Comparison of ENCODE assay signal across 18 cellular contexts in genomic region chr1:100422065-100422464, GRCh38.
A peak's percentile ranks its signal among the peaks of the same experiment; 100 is the strongest.
DNase-seq lines count a peak whose midpoint lies in the region; ATAC-seq and TF ChIP-seq lines count a peak whose summit lies in the region.
"Had no signal": no experiment of that assay in that cellular context is flagged by ENCODE, and none has a peak within 500 bp of the region (broad histone marks: within the 10 kb centered on the region; RNA-seq: fewer than 3 reads in every experiment).

No MANE protein-coding gene starts in this region.

- no peak for DNase-seq in CD4-positive, CD25-positive, alpha-beta regulatory T cell
- DNase-seq in CD4-positive, alpha-beta memory T cell = no peak
- DNase-seq in WTC11 (ENCODE audit: low spot score) = no peak
- DNase-seq in mesendoderm = peak; percentile 47
- DNase-seq in foreskin keratinocyte = no peak
- no peak for DNase-seq in cerebellar nuclear complex (lab: John Stamatoyannopoulos, UW)
- DNase-seq: activated CD4-positive, alpha-beta T cell treated with anti-CD3 and anti-CD28 coated beads, Interleukin-2, amount 10 ng/mL, durations not matched to agents 7 days and 5 days; DMS79 treated with DMSO at 0.1 percent for 48 hours; kidney; lower lobe of right lung; NCI-H2171; NCI-H524; ovary; spleen; stimulated activated CD4-positive, alpha-beta T cell treated with anti-CD3 and anti-CD28 coated beads, Interleukin-4, amount 100 ng/mL, for 24 hours; stimulated activated naive CD8-positive, alpha-beta T cell treated with anti-CD3 and anti-CD28 coated beads, Interleukin-15, Interleukin-2, amounts not matched to agents 100 U/mL and 50 U/mL, for 24 hours had no signal

- no peaks in the 10 kb centered on the region for H3K27me3 ChIP-seq in CD4-positive, CD25-positive, alpha-beta regulatory T cell (ENCODE audit: control insufficient read depth, insufficient read depth, low read length)
- H3K27me3 ChIP-seq in CD4-positive, alpha-beta memory T cell (ENCODE audit: insufficient read depth, low read length) = no peaks in the 10 kb centered on the region
- H3K27me3 ChIP-seq in mesendoderm (ENCODE audit: insufficient read depth, low read length, poor library complexity) = no peaks in the 10 kb centered on the region
- no peaks in the 10 kb centered on the region for H3K27me3 ChIP-seq in foreskin keratinocyte
- H3K27me3 ChIP-seq: ovary, right atrium auricular region, spleen had no signal

- no peaks in the 10 kb centered on the region for H3K9me3 ChIP-seq in CD4-positive, CD25-positive, alpha-beta regulatory T cell (ENCODE audit: control insufficient read depth in 2 of 2, low read length in 2 of 2)
- H3K9me3 ChIP-seq in CD4-positive, alpha-beta memory T cell (ENCODE audit: control insufficient read depth in 1 of 2, low read length in 2 of 2) = no peaks in the 10 kb centered on the region
- H3K9me3 ChIP-seq: lower lobe of right lung, ovary, right atrium auricular region, spleen had no signal

- no peak overlapping the region for H3K56ac ChIP-seq in mesendoderm (ENCODE audit: low read length)

- no CpG with 5 or more reads among the region's 2 CpGs for WGBS in mesendoderm (ENCODE audit: extremely low coverage, insufficient coverage, low lambda C conversion rate)

- peaks cover 39% of the 10 kb centered on the region for H3K36me3 ChIP-seq in CD4-positive, CD25-positive, alpha-beta regulatory T cell (ENCODE audit: control insufficient read depth, insufficient read depth, low read length)
- peaks cover 16% of the 10 kb centered on the region for H3K36me3 ChIP-seq in CD4-positive, alpha-beta memory T cell (ENCODE audit: insufficient read depth, low read length)
- no peaks in the 10 kb centered on the region for H3K36me3 ChIP-seq in mesendoderm (ENCODE audit: control insufficient read depth, insufficient read depth, low read length)
- H3K36me3 ChIP-seq: lower lobe of right lung, ovary had no signal

- H4K5ac ChIP-seq in mesendoderm (ENCODE audit: low read length) = no peak overlapping the region

- H3K9ac ChIP-seq in mesendoderm (ENCODE audit: low read length) = no peak overlapping the region

- no peak overlapping the region for H3K23ac ChIP-seq in mesendoderm (ENCODE audit: low read length)

- H3K4me1 ChIP-seq in CD4-positive, CD25-positive, alpha-beta regulatory T cell (ENCODE audit: control insufficient read depth, insufficient read depth, low read length, poor library complexity, severe bottlenecking) = peaks cover 63% of the 10 kb centered on the region
- peaks cover 84% of the 10 kb centered on the region for H3K4me1 ChIP-seq in CD4-positive, alpha-beta memory T cell (ENCODE audit: insufficient read depth, low read length)
- H3K4me1 ChIP-seq in mesendoderm (ENCODE audit: control insufficient read depth, low read depth, low read length) (peaks cover 4% of the 10 kb centered on the region), foreskin keratinocyte (no peaks in the 10 kb centered on the region)
- H3K4me1 ChIP-seq: lower lobe of right lung, right atrium auricular region had no signal

- H3K27me3 Mint-ChIP-seq in CD4-positive, CD25-positive, alpha-beta regulatory T cell = no peaks in the 10 kb centered on the region
- no peaks in the 10 kb centered on the region for H3K27me3 Mint-ChIP-seq in CD4-positive, alpha-beta memory T cell
- no peaks in the 10 kb centered on the region for H3K27me3 Mint-ChIP-seq in WTC11 (ENCODE audit: low read depth)
- H3K27me3 Mint-ChIP-seq: activated CD4-positive, alpha-beta T cell treated with anti-CD3 and anti-CD28 coated beads, Interleukin-2, amount 10 ng/mL, durations not matched to agents 7 days and 5 days had no signal

- no peaks in the 10 kb centered on the region for H3K79me1 ChIP-seq in mesendoderm (ENCODE audit: low read length)

- intact Hi-C loops in CD4-positive, alpha-beta memory T cell (cut with micrococcal nuclease) = loop anchor here (1.0 to 2.0 kb wide), 2 partner anchors 8 to 69 kb away; partner anchors contain the start of gene CDC14A

- no peak overlapping the region for H4K8ac ChIP-seq in mesendoderm (ENCODE audit: low read depth, low read length)

- H3K4me2 ChIP-seq in mesendoderm (ENCODE audit: low read length) = no peak overlapping the region

- no peak overlapping the region for H3K4ac ChIP-seq in mesendoderm (ENCODE audit: low read depth, low read length)

- H3K4me3 ChIP-seq in CD4-positive, CD25-positive, alpha-beta regulatory T cell (ENCODE audit: low read depth, low read length) = peak overlapping the region; percentile 95
- peak overlapping the region; percentile 56 to 66 for H3K4me3 ChIP-seq in CD4-positive, alpha-beta memory T cell (ENCODE audit: low read length in 2 of 2)
- no peak overlapping the region for H3K4me3 ChIP-seq in mesendoderm (ENCODE audit: low read length)
- H3K4me3 ChIP-seq: lower lobe of right lung, ovary, right atrium auricular region had no signal

- no peak overlapping the region for H2AK5ac ChIP-seq in mesendoderm (ENCODE audit: low read length)

- ATAC-seq in CD4-positive, CD25-positive, alpha-beta regulatory T cell (ENCODE audit: low read depth in 2 of 2) = no peak
- ATAC-seq in WTC11 (peak; percentile 65), foreskin keratinocyte (no peak), HG03039 (IDR thresholded peaks at IDR 0.05; ENCODE audit: unreplicated experiment) (no peak)
- ATAC-seq: lower lobe of right lung; stimulated activated naive CD8-positive, alpha-beta T cell treated with anti-CD3 and anti-CD28 coated beads, Interleukin-15, Interleukin-2, amounts not matched to agents 100 U/mL and 50 U/mL, for 24 hours had no signal

- CTCF ChIA-PET in CD4-positive, alpha-beta memory T cell (lab: Charles Lee; ENCODE audit: partially characterized antibody) = interaction anchor here (0.8 to 4.0 kb wide), 16 partner anchors 10 to 69 kb away, joined by 3 to 85 read pairs (median 11); partner anchors contain the start of gene CDC14A
- CTCF ChIA-PET in WTC11 (lab: Charles Lee) = interaction anchor here (0.9 to 4.0 kb wide), 5 partner anchors 15 to 172 kb away, joined by 3 to 11 read pairs (median 3); partner anchors contain the start of gene DBT

- POLR2A ChIA-PET in CD4-positive, alpha-beta memory T cell (lab: Charles Lee; ENCODE audit: partially characterized antibody) = interaction anchor here (1.3 to 9.2 kb wide), 14 partner anchors 9 to 156 kb away, joined by 3 to 272 read pairs (median 54); partner anchors contain the start of genes CDC14A and RTCA
- POLR2A ChIA-PET in WTC11 (lab: Charles Lee) = no interaction called here

- peak overlapping the region; percentile 87 to 97 (median 94) for H3K4me3 Mint-ChIP-seq in CD4-positive, CD25-positive, alpha-beta regulatory T cell
- H3K4me3 Mint-ChIP-seq in CD4-positive, alpha-beta memory T cell = peak overlapping the region; percentile 81 to 98 (median 92)
- H3K4me3 Mint-ChIP-seq in WTC11 = no peak overlapping the region
- H3K4me3 Mint-ChIP-seq: activated CD4-positive, alpha-beta T cell treated with anti-CD3 and anti-CD28 coated beads, Interleukin-2, amount 10 ng/mL, durations not matched to agents 7 days and 5 days had no signal

- no peak overlapping the region for H2BK15ac ChIP-seq in mesendoderm (replicated peaks; ENCODE audit: low read depth)

- peak overlapping the region; percentile 30 for H3K18ac ChIP-seq in mesendoderm (ENCODE audit: low read length)

- H2BK5ac ChIP-seq in mesendoderm (ENCODE audit: low read length) = no peak overlapping the region

- no peaks in the 10 kb centered on the region for H3K79me2 ChIP-seq in mesendoderm (ENCODE audit: control insufficient read depth, insufficient read depth, low read length)

- no peak for TF ChIP-seq CTCF in WTC11 (IDR thresholded peaks at IDR 0.05)
- TF ChIP-seq CTCF in foreskin keratinocyte (conservative IDR thresholded peaks at IDR 0.05) = no peak

- H2BK120ac ChIP-seq in mesendoderm (ENCODE audit: low read depth, low read length) = peak overlapping the region; percentile 28

- peaks cover 36% of the 10 kb centered on the region for H3K36me3 Mint-ChIP-seq in CD4-positive, CD25-positive, alpha-beta regulatory T cell
- H3K36me3 Mint-ChIP-seq in CD4-positive, alpha-beta memory T cell = peaks cover 67 to 78% of the 10 kb centered on the region in 2 donors
- H3K36me3 Mint-ChIP-seq in WTC11 = no peaks in the 10 kb centered on the region

- H3K27ac ChIP-seq in CD4-positive, CD25-positive, alpha-beta regulatory T cell (ENCODE audit: insufficient read depth, low read length, poor library complexity, severe bottlenecking) = peak overlapping the region; percentile 81
- peak overlapping the region; percentile 68 for H3K27ac ChIP-seq in CD4-positive, alpha-beta memory T cell (ENCODE audit: low read depth, low read length)
- no peak overlapping the region for H3K27ac ChIP-seq in mesendoderm (ENCODE audit: low read depth, low read length)
- no peak overlapping the region for H3K27ac ChIP-seq in foreskin keratinocyte
- H3K27ac ChIP-seq: lower lobe of right lung, ovary, right atrium auricular region had no signal

- H3K27ac Mint-ChIP-seq in CD4-positive, CD25-positive, alpha-beta regulatory T cell = peak overlapping the region; percentile 71 to 96 (median 77)
- H3K27ac Mint-ChIP-seq in CD4-positive, alpha-beta memory T cell = peak overlapping the region; percentile 61 to 96 (median 90)
- no peak overlapping the region for H3K27ac Mint-ChIP-seq in WTC11
- H3K27ac Mint-ChIP-seq: activated CD4-positive, alpha-beta T cell treated with anti-CD3 and anti-CD28 coated beads, Interleukin-2, amount 10 ng/mL, durations not matched to agents 7 days and 5 days had no signal

- peaks cover 0 to 5% (median 0%) of the 10 kb centered on the region in 7 donors for H3K9me3 Mint-ChIP-seq in CD4-positive, CD25-positive, alpha-beta regulatory T cell
- H3K9me3 Mint-ChIP-seq in CD4-positive, alpha-beta memory T cell = peaks cover 0 to 6% (median 0%) of the 10 kb centered on the region in 8 donors
- 0 out of 2 replicates have a peak, but pooled peaks cover 5% of the 10 kb centered on the region for H3K9me3 Mint-ChIP-seq in WTC11

- peaks cover 28 to 84% (median 50%) of the 10 kb centered on the region in 4 donors for H3K4me1 Mint-ChIP-seq in CD4-positive, CD25-positive, alpha-beta regulatory T cell
- peaks cover 58 to 87% (median 67%) of the 10 kb centered on the region in 4 donors for H3K4me1 Mint-ChIP-seq in CD4-positive, alpha-beta memory T cell
- H3K4me1 Mint-ChIP-seq in WTC11 = peaks cover 35% of the 10 kb centered on the region

TF ChIP-seq in WTC11, 78 proteins besides CTCF, POLR2A, EP300 and RAD21 (continues in another document):
- TF ChIP-seq ATF3 (CRISPR knock-in tag; conservative IDR thresholded peaks at IDR 0.05) = no peak
- TF ChIP-seq ZNF396 (CRISPR knock-in tag; IDR thresholded peaks at IDR 0.05; ENCODE audit: borderline replicate concordance) = no peak
- no peak for TF ChIP-seq ZBTB21 (CRISPR knock-in tag; IDR thresholded peaks at IDR 0.05; ENCODE audit: borderline replicate concordance)
- TF ChIP-seq TEAD1 (CRISPR knock-in tag; IDR thresholded peaks at IDR 0.05) = no peak
- no peak for TF ChIP-seq NFYB (CRISPR knock-in tag; conservative IDR thresholded peaks at IDR 0.05; ENCODE audit: low read depth)
- TF ChIP-seq NR3C1 (CRISPR knock-in tag; conservative IDR thresholded peaks at IDR 0.05; ENCODE audit: low read depth) = no peak
- no peak for TF ChIP-seq ZNF423 (CRISPR knock-in tag; IDR thresholded peaks at IDR 0.05)

Comparison
In these comparisons a context has a peak if more than half of its experiments do, and no peak if none do; other contexts are left out.
1. H3K27ac ChIP-seq: peak in CD4-positive, CD25-positive, alpha-beta regulatory T cell (single experiment) and CD4-positive, alpha-beta memory T cell (single experiment); none in mesendoderm (single experiment) and foreskin keratinocyte (single experiment).